12 cellular contexts compared by ENCODE assay signal in genomic region chr5:148963679-148964078, GRCh38.
A peak's percentile ranks its signal among the peaks of the same experiment; 100 is the strongest.
DNase-seq lines count a peak whose midpoint lies in the region; ATAC-seq and TF ChIP-seq lines count a peak whose summit lies in the region.
"Had no signal": no experiment of that assay in that cellular context is flagged by ENCODE, and none has a peak within 500 bp of the region (broad histone marks: within the 10 kb centered on the region; RNA-seq: fewer than 3 reads in every experiment).

No MANE protein-coding gene starts in this region.

- H3K4me2 ChIP-seq in GM23338 = no peak overlapping the region

- no peaks in the 10 kb centered on the region for H3K27me3 ChIP-seq in GM23338 (ENCODE audit: insufficient read depth)

- no peaks in the 10 kb centered on the region for H4K20me1 ChIP-seq in GM23338 (replicated peaks; ENCODE audit: insufficient read depth)

- peak overlapping the region; percentile 74 to 95 (median 86) for H3K27ac Mint-ChIP-seq in CD14-positive monocyte
- no peak overlapping the region for H3K27ac Mint-ChIP-seq in GM23338

- H3K4me3 Mint-ChIP-seq in CD14-positive monocyte = peak overlapping the region in 1 of 2 donors; percentile 60
- H3K4me3 Mint-ChIP-seq in GM23338 = no peak overlapping the region

- no peaks in the 10 kb centered on the region for H3K79me2 ChIP-seq in GM23338 (replicated peaks; ENCODE audit: insufficient read depth)

- TF ChIP-seq POLR2A in NB4 (IDR thresholded peaks at IDR 0.05; ENCODE audit: extremely low read depth, insufficient read length) = no peak

- H3K36me3 Mint-ChIP-seq in CD14-positive monocyte (no peaks in the 10 kb centered on the region), GM23338 (ENCODE audit: low read depth) (no peaks in the 10 kb centered on the region)

- H3K9me3 Mint-ChIP-seq in CD14-positive monocyte = no peaks in the 10 kb centered on the region
- no peaks in the 10 kb centered on the region for H3K9me3 Mint-ChIP-seq in GM23338

- H3K9me2 ChIP-seq in GM23338 (ENCODE audit: insufficient read depth) = no peaks in the 10 kb centered on the region

- ATAC-seq in GM23338 (no peak), HG03280 (IDR thresholded peaks at IDR 0.05; ENCODE audit: unreplicated experiment) (no peak)

- H3K27me3 Mint-ChIP-seq in CD14-positive monocyte (ENCODE audit: low read depth in 3 of 3) (peaks cover 0 to 2% (median 0%) of the 10 kb centered on the region in 3 donors), GM23338 (ENCODE audit: insufficient read depth, low read depth, poor library complexity) (peaks cover 2% of the 10 kb centered on the region)

- peak overlapping the region; percentile 85 for H2AFZ ChIP-seq in GM23338

- DNase-seq in CD14-positive monocyte (ENCODE audit: low spot score) (peak; percentile 61), GM23338 (ENCODE audit: low spot score) (no peak), NB4 (ENCODE audit: low read depth) (peak; percentile 43), fibroblast of villous mesenchyme (ENCODE audit: low read depth) (peak; percentile 18), NCI-H146 treated with DMSO at 0.1 percent for 48 hours (lab: John Stamatoyannopoulos, UW; ENCODE audit: unreplicated experiment) (no peak), glomerular visceral epithelial cell (ENCODE audit: extremely low spot score) (no peak)
- DNase-seq in activated T-cell treated with anti-CD3 and anti-CD28 coated beads, Interleukin-2, amount 50 U/mL, for 48 hours = no peak
- DNase-seq: activated CD4-positive, CD25-positive, alpha-beta regulatory T cell treated with anti-CD3 and anti-CD28 coated beads, Interleukin-2, amount 50 U/mL, for 72 hours; H7; KG1; left cardiac atrium had no signal

- H3K4me1 ChIP-seq in GM23338 (ENCODE audit: insufficient read depth) = no peaks in the 10 kb centered on the region

- H3K27ac ChIP-seq in GM23338 (ENCODE audit: low read depth) = no peak overlapping the region

- H3K36me3 ChIP-seq in GM23338 (ENCODE audit: insufficient read depth) = no peaks in the 10 kb centered on the region

- intact Hi-C loops in CD14-positive monocyte (cut with micrococcal nuclease) = loop anchor here in 1 of 2 donors (10.0 kb wide), 1 partner anchor 139 kb away; the partner anchor contains the start of gene ADRB2

- H3K4me1 Mint-ChIP-seq in CD14-positive monocyte (peaks cover 12% of the 10 kb centered on the region), GM23338 (peaks cover 5% of the 10 kb centered on the region; the same call in 2 of the 3 replicates)

- TF ChIP-seq CTCF in CD14-positive monocyte (IDR thresholded peaks at IDR 0.05) = no peak
- TF ChIP-seq CTCF in GM23338 (conservative IDR thresholded peaks at IDR 0.05; ENCODE audit: low read depth in 2 of 2) = no peak
- TF ChIP-seq CTCF in NB4 (IDR thresholded peaks at IDR 0.05; ENCODE audit: low read depth, low read length) = no peak
- TF ChIP-seq CTCF in fibroblast of villous mesenchyme (IDR thresholded peaks at IDR 0.05; ENCODE audit: insufficient read depth, low read depth, low read length) = no peak

- H3F3A ChIP-seq in GM23338 (replicated peaks; ENCODE audit: low read depth) = no peaks in the 10 kb centered on the region

- H3K4me3 ChIP-seq in GM23338 (no peak overlapping the region), NB4 (ENCODE audit: low read depth, low read length) (no peak overlapping the region), fibroblast of villous mesenchyme (ENCODE audit: low read depth, low read length) (no peak overlapping the region)

TF ChIP-seq in GM23338, 12 proteins besides CTCF, POLR2A, EP300 and RAD21 (continues in another document):
- TF ChIP-seq STAT1 (IDR thresholded peaks at IDR 0.05; ENCODE audit: unreplicated experiment) (no peak), ZNF114 (CRISPR knock-in tag; IDR thresholded peaks at IDR 0.05) (no peak), NANOG (IDR thresholded peaks at IDR 0.05; ENCODE audit: borderline replicate concordance) (no peak), EZH2 (IDR thresholded peaks at IDR 0.05; ENCODE audit: low read depth, unreplicated experiment) (no peak), ETS1 (IDR thresholded peaks at IDR 0.05) (no peak), JUNB (IDR thresholded peaks at IDR 0.05; ENCODE audit: unreplicated experiment) (no peak), ZNF331 (CRISPR knock-in tag; IDR thresholded peaks at IDR 0.05; ENCODE audit: low read depth) (no peak), CREB1 (CRISPR knock-in tag; IDR thresholded peaks at IDR 0.05; ENCODE audit: low read depth) (no peak), REST (IDR thresholded peaks at IDR 0.05; ENCODE audit: unreplicated experiment) (no peak), POLR2AphosphoS5 (IDR thresholded peaks at IDR 0.05; ENCODE audit: low read depth) (no peak)

Comparison
In these comparisons a context has a peak if more than half of its experiments do, and no peak if none do; other contexts are left out.
1. DNase-seq: peak in CD14-positive monocyte (single experiment), NB4 (single experiment) and fibroblast of villous mesenchyme (single experiment); none in GM23338 (single experiment), NCI-H146 treated with DMSO at 0.1 percent for 48 hours (single experiment), glomerular visceral epithelial cell (single experiment) and activated T-cell treated with anti-CD3 and anti-CD28 coated beads, Interleukin-2, amount 50 U/mL, for 48 hours (0 of 2).